ENCODE assay signal across 8 cellular contexts in the genomic region with DNA sequence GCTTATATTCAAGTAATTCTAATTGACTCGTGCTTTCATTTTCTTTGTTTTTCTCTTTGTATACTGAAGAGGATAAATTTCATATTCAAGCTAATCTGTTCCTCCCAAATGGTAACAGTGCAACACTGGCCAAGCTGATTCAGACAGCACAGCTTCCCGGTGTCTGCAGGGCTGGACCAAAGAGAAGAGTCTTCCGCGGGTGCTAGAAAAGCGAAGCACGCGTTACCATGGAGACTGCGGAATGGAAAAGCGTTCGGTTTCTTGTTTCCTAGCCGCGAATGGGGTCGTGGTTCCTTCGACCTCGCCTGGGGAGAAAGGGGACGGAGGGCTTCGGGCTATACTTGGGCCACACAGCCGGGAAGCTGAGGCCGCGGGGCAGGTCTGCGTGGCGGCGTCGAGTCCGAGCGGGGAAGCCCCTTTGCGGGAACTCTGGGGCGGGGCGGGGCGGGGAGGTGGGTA. TPM values are rescaled to one million over a fixed set of nuclear protein-coding genes. Genes with fewer than 3 reads are reported as not detected.
DNase-seq lines count a peak whose midpoint lies in the region; ATAC-seq and TF ChIP-seq lines count a peak whose summit lies in the region.

No MANE protein-coding gene starts in this region.

- H3K36me3 Mint-ChIP-seq in stimulated activated memory B cell treated with anti-CD40 and anti-IgM and Interleukin-4, amounts not matched to agents 10 μg/mL and 1 μg/mL and 100 μg/mL, for 72 hours: no peaks in the 10 kb centered on the region

- no peaks in the 10 kb centered on the region for H3K79me2 ChIP-seq in MM.1S (ENCODE audit: low read length)

- DNase-seq in DMS 273 (lab: John Stamatoyannopoulos, UW; ENCODE audit: unreplicated experiment) (peak; percentile 91), MM.1S (peak; percentile 36), dedifferentiated amniotic fluid mesenchymal stem cell (ENCODE audit: extremely low spot score) (peak; percentile 50), left lung (peak in 1 of 2 donors; percentile 40), SHP77 treated with DMSO at 0.1 percent for 48 hours (lab: John Stamatoyannopoulos, UW) (no peak)

- H3K4me1 ChIP-seq in MM.1S (ENCODE audit: low read length) (no peaks in the 10 kb centered on the region), left lung (peaks cover 0 to 11% of the 10 kb centered on the region in 2 donors)

- TF ChIP-seq CTCF in MM.1S (IDR thresholded peaks at IDR 0.05; ENCODE audit: low read length): no peak
- no peak for TF ChIP-seq CTCF in VCaP (conservative IDR thresholded peaks at IDR 0.05)
- no peak for TF ChIP-seq CTCF in left lung (IDR thresholded peaks at IDR 0.05)

- H3K27ac ChIP-seq in MM.1S (ENCODE audit: low read length): no peak overlapping the region
- H3K27ac ChIP-seq in VCaP: peak overlapping the region; percentile 9; the same call in 1 of the 2 replicates
- no peak overlapping the region for H3K27ac ChIP-seq in left lung

- no peaks in the 10 kb centered on the region for H3F3A ChIP-seq in MM.1S (ENCODE audit: insufficient read depth, low read length)

- H3K27me3 ChIP-seq in MM.1S (replicated peaks; ENCODE audit: insufficient read depth, low read length) (no peaks in the 10 kb centered on the region), left lung (peaks cover 21 to 83% of the 10 kb centered on the region in 2 donors)

- peak overlapping the region; percentile 57 for H3K4me2 ChIP-seq in MM.1S (ENCODE audit: low read depth, low read length)

- ATAC-seq in left lung (peak; percentile 76), HG02981 (IDR thresholded peaks at IDR 0.05; ENCODE audit: unreplicated experiment) (no peak)
- no peak for ATAC-seq in stimulated activated memory B cell treated with anti-CD40 and anti-IgM and Interleukin-4, amounts not matched to agents 10 μg/mL and 1 μg/mL and 100 μg/mL, for 72 hours

- peaks cover 11% of the 10 kb centered on the region for H3K4me1 Mint-ChIP-seq in stimulated activated memory B cell treated with anti-CD40 and anti-IgM and Interleukin-4, amounts not matched to agents 10 μg/mL and 1 μg/mL and 100 μg/mL, for 72 hours

- no peaks in the 10 kb centered on the region for H3K9me2 ChIP-seq in MM.1S (replicated peaks; ENCODE audit: insufficient read depth, low read length)

- peak overlapping the region; percentile 83 for H3K4me3 Mint-ChIP-seq in stimulated activated memory B cell treated with anti-CD40 and anti-IgM and Interleukin-4, amounts not matched to agents 10 μg/mL and 1 μg/mL and 100 μg/mL, for 72 hours

- peaks cover 69% of the 10 kb centered on the region for H3K27me3 Mint-ChIP-seq in stimulated activated memory B cell treated with anti-CD40 and anti-IgM and Interleukin-4, amounts not matched to agents 10 μg/mL and 1 μg/mL and 100 μg/mL, for 72 hours

- peak overlapping the region; percentile 42 for H3K27ac Mint-ChIP-seq in stimulated activated memory B cell treated with anti-CD40 and anti-IgM and Interleukin-4, amounts not matched to agents 10 μg/mL and 1 μg/mL and 100 μg/mL, for 72 hours

- H3K4me3 ChIP-seq in MM.1S (ENCODE audit: low read length): peak overlapping the region; percentile 59
- H3K4me3 ChIP-seq in left lung: peak overlapping the region; percentile 3 to 31

- H3K9me3 ChIP-seq in MM.1S (replicated peaks; ENCODE audit: insufficient read depth, low read length): no peaks in the 10 kb centered on the region
- H3K9me3 ChIP-seq in left lung: no peaks in the 10 kb centered on the region

- H3K9me3 Mint-ChIP-seq in stimulated activated memory B cell treated with anti-CD40 and anti-IgM and Interleukin-4, amounts not matched to agents 10 μg/mL and 1 μg/mL and 100 μg/mL, for 72 hours: no peaks in the 10 kb centered on the region

- H3K36me3 ChIP-seq in MM.1S (replicated peaks; ENCODE audit: insufficient read depth, low read length): no peaks in the 10 kb centered on the region
- H3K36me3 ChIP-seq in left lung: no peaks in the 10 kb centered on the region

- no peaks in the 10 kb centered on the region for H4K20me1 ChIP-seq in MM.1S (ENCODE audit: insufficient read depth, low read length)

- intact Hi-C loops in left lung (cut with DNase I): loop anchor here in 1 of 2 donors (10.0 kb wide), 1 partner anchor 327 kb away; no protein-coding TSS in a partner anchor

- H3K9ac ChIP-seq in MM.1S (ENCODE audit: low read length): no peak overlapping the region

- H2AFZ ChIP-seq in MM.1S (ENCODE audit: low read length): peak overlapping the region; percentile 82

RNA-seq across cellular contexts. Expression of a gene that starts 6.2 kb away (rescaled TPM):
- total RNA-seq in left lung: 1 to 10 TPM; 1.7 to 1.8 TPM

RNA-seq across cellular contexts. Expression of a gene that starts 33.7 kb away (rescaled TPM):
- total RNA-seq in left lung: not detected
